ENCODE assay signal across 33 cellular contexts in genomic region chr1:30164693-30165092, GRCh38.
A peak's percentile ranks its signal among the peaks of the same experiment; 100 is the strongest.
DNase-seq lines count a peak whose midpoint lies in the region; TF ChIP-seq lines count a peak whose summit lies in the region.
"Had no signal": no experiment of that assay in that cellular context is flagged by ENCODE, and none has a peak within 500 bp of the region (broad histone marks: within the 10 kb centered on the region; RNA-seq: fewer than 3 reads in every experiment).

No MANE protein-coding gene starts in this region.

- no peaks in the 10 kb centered on the region for H3K4me1 ChIP-seq in esophagus muscularis mucosa
- H3K4me1 ChIP-seq in mesendoderm (ENCODE audit: control insufficient read depth, low read depth, low read length): peaks cover 2% of the 10 kb centered on the region
- H3K4me1 ChIP-seq: A549, BE2C, Caco-2 had no signal

- no peak overlapping the region for H3K4me3 Mint-ChIP-seq in type B pancreatic cell
- H3K4me3 Mint-ChIP-seq in activated naive CD8-positive, alpha-beta T cell treated with anti-CD3 and anti-CD28 coated beads for 36 hours: no peak overlapping the region
- H3K4me3 Mint-ChIP-seq: B cell; CD14-positive monocyte; CD4-positive, alpha-beta memory T cell; CD4-positive, alpha-beta T cell; CD4-positive, CD25-positive, alpha-beta regulatory T cell; CD8-positive, alpha-beta memory T cell; CD8-positive, alpha-beta T cell had no signal

- intact Hi-C loops in esophagus muscularis mucosa (cut with DNase I): no loop called here

- no peak overlapping the region for H2BK15ac ChIP-seq in mesendoderm (replicated peaks; ENCODE audit: low read depth)

- no peak overlapping the region for H3K4ac ChIP-seq in mesendoderm (ENCODE audit: low read depth, low read length)

- no peak overlapping the region for H3K27ac Mint-ChIP-seq in type B pancreatic cell
- H3K27ac Mint-ChIP-seq in activated naive CD8-positive, alpha-beta T cell treated with anti-CD3 and anti-CD28 coated beads for 36 hours: no peak overlapping the region
- H3K27ac Mint-ChIP-seq: B cell; CD14-positive monocyte; CD4-positive, alpha-beta memory T cell; CD4-positive, alpha-beta T cell; CD4-positive, CD25-positive, alpha-beta regulatory T cell; CD8-positive, alpha-beta T cell had no signal

- no peak overlapping the region for H4K8ac ChIP-seq in mesendoderm (ENCODE audit: low read depth, low read length)

- H3K27me3 ChIP-seq in esophagus muscularis mucosa (peaks cover 0 to 19% (median 0%) of the 10 kb centered on the region in 4 donors), mesendoderm (ENCODE audit: insufficient read depth, low read length, poor library complexity) (no peaks in the 10 kb centered on the region)
- H3K27me3 ChIP-seq: BE2C; BLaER1; BLaER1 treated with 17β-estradiol and CSF1 and Interleukin-3, amounts not matched to agents 10 nM and 100 nM had no signal

- no peak overlapping the region for H3K56ac ChIP-seq in mesendoderm (ENCODE audit: low read length)

- H3K27ac ChIP-seq in esophagus muscularis mucosa (replicated peaks in 1 of 4) (no peak overlapping the region), mesendoderm (ENCODE audit: low read depth, low read length) (no peak overlapping the region)
- H3K27ac ChIP-seq: 22Rv1; A549; BLaER1; BLaER1 treated with 17β-estradiol and CSF1 and Interleukin-3, amounts not matched to agents 10 nM and 100 nM; C4-2B had no signal

- H3K79me1 ChIP-seq in mesendoderm (ENCODE audit: low read length): no peaks in the 10 kb centered on the region

- no peaks in the 10 kb centered on the region for H3K9me3 ChIP-seq in esophagus muscularis mucosa
- H3K9me3 ChIP-seq: A549, BE2C, Caco-2 had no signal

- peak overlapping the region; percentile 24 for H2BK5ac ChIP-seq in mesendoderm (ENCODE audit: low read length)

- no peak overlapping the region for H3K18ac ChIP-seq in mesendoderm (ENCODE audit: low read length)

- peaks cover 13% of the 10 kb centered on the region for H3K4me1 Mint-ChIP-seq in type B pancreatic cell (ENCODE audit: unreplicated experiment)
- H3K4me1 Mint-ChIP-seq in activated naive CD8-positive, alpha-beta T cell treated with anti-CD3 and anti-CD28 coated beads for 36 hours: no peaks in the 10 kb centered on the region
- H3K4me1 Mint-ChIP-seq: B cell; CD14-positive monocyte; CD4-positive, alpha-beta memory T cell; CD4-positive, CD25-positive, alpha-beta regulatory T cell; CD8-positive, alpha-beta memory T cell had no signal

- no peaks in the 10 kb centered on the region for H3K79me2 ChIP-seq in mesendoderm (ENCODE audit: control insufficient read depth, insufficient read depth, low read length)

- H2AK5ac ChIP-seq in mesendoderm (ENCODE audit: low read length): no peak overlapping the region

- H3K23ac ChIP-seq in mesendoderm (ENCODE audit: low read length): no peak overlapping the region

- H3K9me3 Mint-ChIP-seq in type B pancreatic cell: no peaks in the 10 kb centered on the region
- no peaks in the 10 kb centered on the region for H3K9me3 Mint-ChIP-seq in activated naive CD8-positive, alpha-beta T cell treated with anti-CD3 and anti-CD28 coated beads for 36 hours
- H3K9me3 Mint-ChIP-seq: CD4-positive, alpha-beta memory T cell; CD4-positive, alpha-beta T cell; CD4-positive, CD25-positive, alpha-beta regulatory T cell; CD8-positive, alpha-beta T cell had no signal

- H3K9ac ChIP-seq in mesendoderm (ENCODE audit: low read length): no peak overlapping the region
- H3K9ac ChIP-seq: BLaER1; BLaER1 treated with 17β-estradiol and CSF1 and Interleukin-3, amounts not matched to agents 10 nM and 100 nM had no signal

- H4K5ac ChIP-seq in mesendoderm (ENCODE audit: low read length): no peak overlapping the region

- H3K36me3 ChIP-seq in esophagus muscularis mucosa (no peaks in the 10 kb centered on the region), mesendoderm (ENCODE audit: control insufficient read depth, insufficient read depth, low read length) (no peaks in the 10 kb centered on the region)
- H3K36me3 ChIP-seq: BE2C; BLaER1; BLaER1 treated with 17β-estradiol and CSF1 and Interleukin-3, amounts not matched to agents 10 nM and 100 nM had no signal

- no peak overlapping the region for H3K4me2 ChIP-seq in mesendoderm (ENCODE audit: low read length)
- H3K4me2 ChIP-seq: A549; BLaER1; BLaER1 treated with 17β-estradiol and CSF1 and Interleukin-3, amounts not matched to agents 10 nM and 100 nM had no signal

- no peak overlapping the region for H3K4me3 ChIP-seq in esophagus muscularis mucosa
- H3K4me3 ChIP-seq in mesendoderm (ENCODE audit: low read length): no peak overlapping the region
- H3K4me3 ChIP-seq: A549; BLaER1; BLaER1 treated with 17β-estradiol and CSF1 and Interleukin-3, amounts not matched to agents 10 nM and 100 nM had no signal

- H3K36me3 Mint-ChIP-seq in type B pancreatic cell: no peaks in the 10 kb centered on the region
- no peaks in the 10 kb centered on the region for H3K36me3 Mint-ChIP-seq in activated naive CD8-positive, alpha-beta T cell treated with anti-CD3 and anti-CD28 coated beads for 36 hours
- H3K36me3 Mint-ChIP-seq: CD14-positive monocyte; CD4-positive, alpha-beta memory T cell; CD4-positive, CD25-positive, alpha-beta regulatory T cell; CD8-positive, alpha-beta T cell had no signal

- 84% methylated on average over 4 of the region's 4 CpGs for WGBS in esophagus muscularis mucosa
- no CpG with 5 or more reads among the region's 4 CpGs for WGBS in mesendoderm (ENCODE audit: extremely low coverage, insufficient coverage, low lambda C conversion rate)

- H3K27me3 Mint-ChIP-seq in type B pancreatic cell: peaks cover 13% of the 10 kb centered on the region
- H3K27me3 Mint-ChIP-seq in activated naive CD8-positive, alpha-beta T cell treated with anti-CD3 and anti-CD28 coated beads for 36 hours: peaks cover 25% of the 10 kb centered on the region

- TF ChIP-seq POLR2A in esophagus muscularis mucosa (IDR thresholded peaks at IDR 0.05; ENCODE audit: low read depth): no peak

- DNase-seq in esophagus muscularis mucosa (ENCODE audit: extremely low spot score) (peak; percentile 87), mesendoderm (no peak), type B pancreatic cell (ENCODE audit: extremely low spot score, unreplicated experiment) (peak; percentile 37), NCI-H2196 (lab: John Stamatoyannopoulos, UW; ENCODE audit: unreplicated experiment) (no peak), NCI-H82 (lab: John Stamatoyannopoulos, UW) (no peak)
- DNase-seq in activated naive CD8-positive, alpha-beta T cell treated with anti-CD3 and anti-CD28 coated beads for 36 hours: no peak
- DNase-seq: 8988T; ACHN; AML-193; BE2C; C1 segment of cervical spinal cord; Caco-2; Calu3; CD4-positive, alpha-beta memory T cell; CD4-positive, alpha-beta T cell; CD4-positive, CD25-positive, alpha-beta regulatory T cell; CD8-positive, alpha-beta memory T cell; CD8-positive, alpha-beta T cell; COR-L47; DMS 273 treated with DMSO at 0.1 percent for 48 hours; DMS153; DMS53; DMS79; DMS79 treated with DMSO at 0.1 percent for 48 hours; DND-41; EL had no signal

- no peak overlapping the region for H2BK120ac ChIP-seq in mesendoderm (ENCODE audit: low read depth, low read length)

- TF ChIP-seq EP300 in esophagus muscularis mucosa (IDR thresholded peaks at IDR 0.05): no peak

- TF ChIP-seq CTCF in esophagus muscularis mucosa (IDR thresholded peaks at IDR 0.05) (no peak), type B pancreatic cell (conservative IDR thresholded peaks at IDR 0.05) (no peak)

Comparison
In these comparisons a context has a peak if more than half of its experiments do, and no peak if none do; other contexts are left out.
1. DNase-seq: peak in esophagus muscularis mucosa (single experiment) and type B pancreatic cell (single experiment); none in mesendoderm (single experiment), activated naive CD8-positive, alpha-beta T cell treated with anti-CD3 and anti-CD28 coated beads for 36 hours (single experiment), NCI-H2196 (single experiment) and NCI-H82 (single experiment).